10 cellular contexts compared by ENCODE assay signal in the genomic region with DNA sequence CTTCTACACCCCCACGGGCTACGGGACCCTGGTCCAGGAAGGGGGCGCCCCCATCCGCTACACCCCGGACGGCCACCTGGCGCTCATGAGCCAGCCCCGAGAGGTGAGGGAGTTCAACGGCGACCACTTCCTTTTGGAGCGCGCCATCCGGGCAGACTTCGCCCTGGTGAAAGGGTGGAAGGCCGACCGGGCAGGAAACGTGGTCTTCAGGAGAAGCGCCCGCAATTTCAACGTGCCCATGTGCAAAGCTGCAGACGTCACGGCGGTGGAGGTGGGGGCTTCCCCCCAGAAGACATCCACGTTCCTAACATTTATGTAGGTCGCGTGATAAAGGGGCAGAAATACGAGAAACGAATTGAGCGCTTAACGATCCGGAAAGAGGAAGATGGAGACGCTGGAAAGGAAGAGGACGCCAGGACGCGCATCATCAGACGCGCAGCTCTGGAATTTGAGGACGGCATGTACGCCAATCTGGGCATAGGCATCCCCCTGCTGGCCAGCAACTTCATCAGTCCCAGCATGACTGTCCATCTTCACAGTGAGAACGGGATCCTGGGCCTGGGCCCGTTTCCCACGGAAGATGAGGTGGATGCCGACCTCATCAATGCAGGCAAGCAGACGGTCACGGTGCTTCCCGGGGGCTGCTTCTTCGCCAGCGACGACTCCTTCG. TPM values are rescaled to one million over a fixed set of nuclear protein-coding genes. Genes with fewer than 3 reads are reported as not detected.
DNase-seq lines count a peak whose midpoint lies in the region; ATAC-seq and TF ChIP-seq lines count a peak whose summit lies in the region.
"Not testable (repeated sequence)": the region's sequence is repeated elsewhere in the genome, so short reads cannot be mapped to it uniquely, and the experiment has no call there.
"Had no signal": no experiment of that assay in that cellular context is flagged by ENCODE, and none has a peak within 500 bp of the region (broad histone marks: within the 10 kb centered on the region; RNA-seq: fewer than 3 reads in every experiment).

No MANE protein-coding gene starts in this region.

- not testable (repeated sequence) for H3K9me3 ChIP-seq in left ventricle myocardium inferior (replicated peaks)

- peak; percentile 33 for DNase-seq in Daoy (ENCODE audit: low read depth)
- DNase-seq in HFF-Myc (ENCODE audit: extremely low read depth, low read depth); coronary artery (ENCODE audit: low spot score); left ventricle myocardium inferior; natural killer cell: not testable (repeated sequence)
- DNase-seq in activated naive CD4-positive, alpha-beta T cell treated with Interleukin-2 at 50 U/mL for 16 hours = peak; percentile 29

- not testable (repeated sequence) for H3K9me3 Mint-ChIP-seq in T-helper 1 cell treated with Interleukin-12 subunit alpha and Interleukin-12 subunit beta and Interleukin-4 antibody, amounts not matched to agents 30 μg/mL and 1 μg/mL, for 36 hours; natural killer cell; stimulated activated memory B cell treated with anti-CD40 and anti-IgM and Interleukin-4, amounts not matched to agents 10 μg/mL and 1 μg/mL and 100 μg/mL, for 72 hours

- not testable (repeated sequence) for H3K27ac ChIP-seq in coronary artery; left ventricle myocardium inferior (replicated peaks)

- H3K36me3 ChIP-seq in left ventricle myocardium inferior = not testable (repeated sequence)

- not testable (repeated sequence) for H3K27me3 Mint-ChIP-seq in T-helper 1 cell treated with Interleukin-12 subunit alpha and Interleukin-12 subunit beta and Interleukin-4 antibody, amounts not matched to agents 30 μg/mL and 1 μg/mL, for 36 hours (ENCODE audit: low read depth); natural killer cell (ENCODE audit: low read depth in 2 of 2); stimulated activated memory B cell treated with anti-CD40 and anti-IgM and Interleukin-4, amounts not matched to agents 10 μg/mL and 1 μg/mL and 100 μg/mL, for 72 hours

- peak in 2 of 3 donors; percentile 24 to 71 for ATAC-seq in natural killer cell
- ATAC-seq in stimulated activated memory B cell treated with anti-CD40 and anti-IgM and Interleukin-4, amounts not matched to agents 10 μg/mL and 1 μg/mL and 100 μg/mL, for 72 hours = peak; percentile 67

- H3K4me1 ChIP-seq in left ventricle myocardium inferior = not testable (repeated sequence)

- H3K4me3 ChIP-seq in HFF-Myc (replicated peaks; ENCODE audit: low read depth, low read length) (peak overlapping the region; percentile 19; the same call in 1 of the 2 replicates), coronary artery (peak overlapping the region; percentile 48), left ventricle myocardium inferior (peak overlapping the region; percentile 45)

- peak overlapping the region; percentile 68 for H3K4me3 Mint-ChIP-seq in T-helper 1 cell treated with Interleukin-12 subunit alpha and Interleukin-12 subunit beta and Interleukin-4 antibody, amounts not matched to agents 30 μg/mL and 1 μg/mL, for 36 hours
- not testable (repeated sequence) for H3K4me3 Mint-ChIP-seq in natural killer cell
- H3K4me3 Mint-ChIP-seq in stimulated activated memory B cell treated with anti-CD40 and anti-IgM and Interleukin-4, amounts not matched to agents 10 μg/mL and 1 μg/mL and 100 μg/mL, for 72 hours = peak overlapping the region; percentile 72

- not testable (repeated sequence) for TF ChIP-seq CTCF in HFF-Myc (IDR thresholded peaks at IDR 0.05; ENCODE audit: low read depth, low read length, missing control alignments); coronary artery (IDR thresholded peaks at IDR 0.05); left ventricle myocardium inferior (IDR thresholded peaks at IDR 0.05; ENCODE audit: borderline replicate concordance); natural killer cell (IDR thresholded peaks at IDR 0.05)

- not testable (repeated sequence) for H3K36me3 Mint-ChIP-seq in T-helper 1 cell treated with Interleukin-12 subunit alpha and Interleukin-12 subunit beta and Interleukin-4 antibody, amounts not matched to agents 30 μg/mL and 1 μg/mL, for 36 hours (ENCODE audit: low read depth); natural killer cell; stimulated activated memory B cell treated with anti-CD40 and anti-IgM and Interleukin-4, amounts not matched to agents 10 μg/mL and 1 μg/mL and 100 μg/mL, for 72 hours

- not testable (repeated sequence) for H3K27ac Mint-ChIP-seq in T-helper 1 cell treated with Interleukin-12 subunit alpha and Interleukin-12 subunit beta and Interleukin-4 antibody, amounts not matched to agents 30 μg/mL and 1 μg/mL, for 36 hours; natural killer cell; stimulated activated memory B cell treated with anti-CD40 and anti-IgM and Interleukin-4, amounts not matched to agents 10 μg/mL and 1 μg/mL and 100 μg/mL, for 72 hours

- not testable (repeated sequence) for H3K4me1 Mint-ChIP-seq in T-helper 1 cell treated with Interleukin-12 subunit alpha and Interleukin-12 subunit beta and Interleukin-4 antibody, amounts not matched to agents 30 μg/mL and 1 μg/mL, for 36 hours (ENCODE audit: low read depth); natural killer cell; stimulated activated memory B cell treated with anti-CD40 and anti-IgM and Interleukin-4, amounts not matched to agents 10 μg/mL and 1 μg/mL and 100 μg/mL, for 72 hours

- intact Hi-C loops in left ventricle myocardium inferior (cut with micrococcal nuclease); natural killer cell (cut with micrococcal nuclease): not testable (repeated sequence)

- not testable (repeated sequence) for H3K27me3 ChIP-seq in left ventricle myocardium inferior (ENCODE audit: low read depth)

RNA-seq across cellular contexts. Expression of a gene that starts 24.1 kb away (rescaled TPM):
- not detected in 2 replicates for total RNA-seq in Daoy (2014; rRNA removed; shearing (Covaris generic))
- total RNA-seq in left ventricle myocardium inferior = 0.16 TPM
- total RNA-seq in natural killer cell = 1 to 10 TPM in 1 of 3 donors, under 1 TPM in 2; 0.29 to 1.6 (median 0.40) TPM
- total RNA-seq: esophagus mucosa, RPMI7951 had no signal
